14 cellular contexts compared by ENCODE assay signal in the genomic region with DNA sequence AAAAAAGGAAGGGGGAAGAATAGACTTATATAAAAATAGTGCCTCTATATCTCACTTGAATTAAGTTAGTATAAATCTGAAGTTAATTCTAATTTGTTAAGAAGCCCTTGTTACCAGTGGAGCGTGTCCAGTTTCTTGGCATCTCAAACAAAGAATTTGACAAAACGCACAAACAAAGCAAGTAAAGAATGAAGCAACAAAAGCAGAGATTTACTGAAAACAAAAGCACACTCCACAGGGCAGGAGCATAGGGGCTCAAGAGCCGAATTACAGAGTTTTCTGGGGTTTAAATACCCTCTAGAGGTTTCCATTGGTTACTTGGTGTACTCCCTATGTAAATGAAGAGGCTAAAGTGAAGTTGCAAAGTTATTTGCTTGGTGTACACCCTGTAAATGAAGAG.
"Had no signal": no experiment of that assay in that cellular context is flagged by ENCODE, and none has a peak within 500 bp of the region (broad histone marks: within the 10 kb centered on the region; RNA-seq: fewer than 3 reads in every experiment).

No MANE protein-coding gene starts in this region.

- H3K4me1 ChIP-seq: adrenal gland, tibial artery, uterus had no signal

- H3K4me3 Mint-ChIP-seq: activated naive CD4-positive, alpha-beta T cell treated with anti-CD3 and anti-CD28 coated beads, Interleukin-2, amount 10 ng/mL, durations not matched to agents 7 days and 5 days; activated T-helper 17 cell treated with anti-CD3 and anti-CD28 coated beads, Interleukin-2, amount 50 U/mL, for 72 hours; central memory CD8-positive, alpha-beta T cell had no signal

- H3K9me3 ChIP-seq: adrenal gland had no signal

- H3K27ac ChIP-seq: adrenal gland, tibial artery, uterus had no signal

- H3K27ac Mint-ChIP-seq: activated naive CD4-positive, alpha-beta T cell treated with anti-CD3 and anti-CD28 coated beads, Interleukin-2, amount 10 ng/mL, durations not matched to agents 7 days and 5 days; activated T-helper 17 cell treated with anti-CD3 and anti-CD28 coated beads, Interleukin-2, amount 50 U/mL, for 72 hours had no signal

- ATAC-seq: activated T-helper 17 cell treated with anti-CD3 and anti-CD28 coated beads, Interleukin-2, amount 50 U/mL, for 72 hours; right cardiac atrium had no signal

- H3K4me1 Mint-ChIP-seq: activated naive CD4-positive, alpha-beta T cell treated with anti-CD3 and anti-CD28 coated beads, Interleukin-2, amount 10 ng/mL, durations not matched to agents 7 days and 5 days; activated T-helper 17 cell treated with anti-CD3 and anti-CD28 coated beads, Interleukin-2, amount 50 U/mL, for 72 hours; central memory CD8-positive, alpha-beta T cell had no signal

- H3K4me3 ChIP-seq: adrenal gland, tibial artery, uterus had no signal

- H3K27me3 ChIP-seq: adrenal gland, tibial artery, uterus had no signal

- H3K36me3 Mint-ChIP-seq: activated naive CD4-positive, alpha-beta T cell treated with anti-CD3 and anti-CD28 coated beads, Interleukin-2, amount 10 ng/mL, durations not matched to agents 7 days and 5 days had no signal

- H3K36me3 ChIP-seq: adrenal gland, tibial artery, uterus had no signal

- DNase-seq: activated CD4-positive, alpha-beta T cell treated with anti-CD3 and anti-CD28 coated beads, Interleukin-2, amount 50 U/mL, for 1 hour; activated CD4-positive, CD25-positive, alpha-beta regulatory T cell; activated naive CD4-positive, alpha-beta T cell treated with anti-CD3 and anti-CD28 coated beads, Interleukin-2, amount 10 ng/mL, durations not matched to agents 7 days and 5 days; activated T-cell treated with anti-CD3 and anti-CD28 coated beads for 4 hours; adrenal gland; erythroblast; hippocampal formation; mesendoderm; right cardiac atrium; small intestine; tibial artery; uterus had no signal

- H3K27me3 Mint-ChIP-seq: activated T-helper 17 cell treated with anti-CD3 and anti-CD28 coated beads, Interleukin-2, amount 50 U/mL, for 72 hours; central memory CD8-positive, alpha-beta T cell had no signal
